ENCODE assay signal across 8 cellular contexts in the genomic region with DNA sequence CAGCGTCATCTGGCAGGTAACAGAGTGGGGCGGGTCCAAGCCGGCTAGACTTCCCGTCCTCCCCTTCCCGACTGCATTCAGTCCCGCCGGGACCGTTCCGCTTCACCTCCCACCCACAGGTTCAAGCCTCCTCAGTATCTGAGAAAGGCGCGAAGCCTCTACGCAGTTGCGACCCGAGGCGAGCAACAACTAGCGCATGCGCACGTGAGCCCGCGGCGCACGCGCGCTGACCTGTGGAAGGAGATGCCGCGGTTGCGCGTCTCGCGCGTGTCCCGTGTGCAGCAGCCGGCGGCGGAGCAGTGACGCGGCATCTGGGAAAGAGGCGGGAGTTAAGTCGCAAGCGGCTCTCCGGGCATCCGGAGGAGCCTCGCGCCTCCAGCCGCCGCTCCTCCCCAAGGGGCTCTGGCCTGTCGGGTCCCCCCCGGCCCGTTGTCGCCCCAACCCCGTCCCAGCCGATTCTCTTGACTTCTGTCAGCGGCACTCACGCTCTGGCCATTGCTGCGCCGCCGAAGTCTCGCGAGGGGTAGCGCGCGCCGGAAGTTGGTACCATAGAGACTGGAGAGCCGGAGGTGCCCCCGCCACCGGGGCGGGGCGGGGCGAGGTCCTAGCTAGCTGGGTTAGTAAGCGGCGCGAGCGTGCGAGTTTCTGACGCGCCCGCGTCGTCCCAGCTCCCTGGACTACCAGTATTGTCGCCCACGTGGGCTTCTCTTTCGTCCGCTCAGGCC. TPM values are rescaled to one million over a fixed set of nuclear protein-coding genes. Genes with fewer than 3 reads are reported as not detected.
DNase-seq lines count a peak whose midpoint lies in the region; ATAC-seq and TF ChIP-seq lines count a peak whose summit lies in the region.

Gene THAP7, minus strand, starts transcription at position 518 of the 725 bp plus-strand sequence. Its CDS starts 207 bp downstream, at position 311.

- BruUV-seq in PC-3 (replicated peaks; lab: Mats Ljungman, UMichigan) = no TSS peak

- intact Hi-C loops in PC-3 (cut with micrococcal nuclease) = no loop called here

- peaks cover 6% of the 10 kb centered on the region; the same call in 1 of the 2 replicates for H3K36me3 ChIP-seq in PC-3 (ENCODE audit: low read depth, low read length)

- peak within 1 kb of the TSS; percentile 96 for H3K9ac ChIP-seq in PC-3 (ENCODE audit: low read length)

- peaks cover 36% of the 10 kb centered on the region for H3K79me2 ChIP-seq in PC-3 (ENCODE audit: low read length)

- peak within 1 kb of the TSS; percentile 100 for H3K4me2 ChIP-seq in PC-3 (ENCODE audit: low read length)

- H3K27ac ChIP-seq in PC-3 (ENCODE audit: low read length) (peak within 1 kb of the TSS; percentile 91), epithelial cell of prostate (peak within 1 kb of the TSS; percentile 98)

- peak within 1 kb of the TSS; percentile 90 for H3K4me3 ChIP-seq in Jurkat, Clone E6-1 (ENCODE audit: low read length)
- peak within 1 kb of the TSS; percentile 92 for H3K4me3 ChIP-seq in PC-3 (ENCODE audit: low read length)

- CTCF ChIA-PET in PC-3 (lab: Charles Lee) = no interaction called here

- no peaks in the 10 kb centered on the region for H3F3A ChIP-seq in PC-3 (ENCODE audit: low read length, unreplicated experiment)

- POLR2A ChIA-PET in PC-3 (lab: Charles Lee; ENCODE audit: unreplicated experiment) = interaction anchor here (0.6 kb wide), 1 partner anchor 10 kb away, joined by 3 read pairs; no protein-coding TSS in a partner anchor

- DNase-seq in DMS53 (lab: John Stamatoyannopoulos, UW) (peak; percentile 90), PC-3 (peak; percentile 91), activated T-cell treated with anti-CD3 and anti-CD28 coated beads for 48 hours (ENCODE audit: low read depth) (peak; percentile 96), epithelial cell of prostate (ENCODE audit: low read depth, low spot score) (peak; percentile 79), mucosa of gallbladder (ENCODE audit: low spot score) (peak; percentile 97)
- peak; percentile 95 for DNase-seq in Jurkat, Clone E6-1 (ENCODE audit: low read depth, low spot score)
- peak; percentile 96 for DNase-seq in stimulated activated CD8-positive, alpha-beta memory T cell treated with anti-CD3 and anti-CD28 coated beads, Interleukin-4, amount 100 ng/mL, for 24 hours (ENCODE audit: low read depth)

- TF ChIP-seq CTCF in PC-3 (conservative IDR thresholded peaks at IDR 0.05; ENCODE audit: low read depth, low read length) = no peak

- no peaks in the 10 kb centered on the region for H3K9me3 ChIP-seq in PC-3 (ENCODE audit: low read length)

- H3K27me3 ChIP-seq in PC-3 (ENCODE audit: low read length) = no peaks in the 10 kb centered on the region

- H3K9me2 ChIP-seq in PC-3 (replicated peaks; ENCODE audit: low read length) = no peaks in the 10 kb centered on the region

- H4K20me1 ChIP-seq in PC-3 (ENCODE audit: low read length) = no peaks in the 10 kb centered on the region

- ATAC-seq in GM21717 (IDR thresholded peaks at IDR 0.05; ENCODE audit: unreplicated experiment) (peak; percentile 71), PC-3 (peak; percentile 86)

- peaks cover 24% of the 10 kb centered on the region for H3K4me1 ChIP-seq in PC-3 (ENCODE audit: insufficient read depth, low read length)

- H2AFZ ChIP-seq in PC-3 (ENCODE audit: low read length) = peak within 1 kb of the TSS; percentile 70

RNA-seq across cellular contexts. Expression of gene THAP7, which starts in this region (rescaled TPM):
- polyA plus RNA-seq in Jurkat, Clone E6-1 (2012; ENCODE audit: insufficient read depth, insufficient read length) = 61.4 TPM
- total RNA-seq in PC-3 (2014; rRNA removed) (43.0 and 44.3 TPM in 2 replicates), mucosa of gallbladder (27.5 TPM)

Comparison
In these comparisons a context has a peak if more than half of its experiments do, and no peak if none do; other contexts are left out.
1. Peak in every context shown above with its lines: DNase-seq, ATAC-seq, H3K4me3 ChIP-seq and H3K27ac ChIP-seq.